In genomic region chr22:28009272-28009827, GRCh38 we compare ENCODE assay signal across 8 cellular contexts.
DNase-seq lines count a peak whose midpoint lies in the region; ATAC-seq and TF ChIP-seq lines count a peak whose summit lies in the region.

No MANE protein-coding gene starts in this region.

- DNase-seq in CMK (ENCODE audit: low read depth) (peak; percentile 59), NT2/D1 (ENCODE audit: low read depth, low spot score) (peak; percentile 51), activated T-cell treated with anti-CD3 and anti-CD28 coated beads for 4 hours (peak; percentile 66), esophagus squamous epithelium (lab: John Stamatoyannopoulos, UW) (no peak)
- DNase-seq in naive thymus-derived CD8-positive, alpha-beta T cell = peak; percentile 45 to 84 (median 67)
- peak; percentile 51 to 59 for DNase-seq in stimulated activated CD8-positive, alpha-beta memory T cell treated with anti-CD3 and anti-CD28 coated beads, Interleukin-7, amount 100 ng/mL, for 4 hours (ENCODE audit: low read depth in 2 of 2)

- peak; percentile 51 for ATAC-seq in HG02938 (IDR thresholded peaks at IDR 0.05; ENCODE audit: unreplicated experiment)
- peak; percentile 87 to 88 for ATAC-seq in naive thymus-derived CD8-positive, alpha-beta T cell
- ATAC-seq in HG03135 (IDR thresholded peaks at IDR 0.05; ENCODE audit: unreplicated experiment) = no peak

- H3K4me3 ChIP-seq in NT2/D1 (ENCODE audit: insufficient read length, low read depth) (no peak overlapping the region), esophagus squamous epithelium (no peak overlapping the region)

- H3K27me3 Mint-ChIP-seq in naive thymus-derived CD8-positive, alpha-beta T cell = no peaks in the 10 kb centered on the region

- H3K27me3 ChIP-seq in NT2/D1 (ENCODE audit: insufficient read depth, insufficient read length) (no peaks in the 10 kb centered on the region), esophagus squamous epithelium (no peaks in the 10 kb centered on the region)

- no peaks in the 10 kb centered on the region for H3K9me3 ChIP-seq in NT2/D1 (ENCODE audit: insufficient read depth, low read length)
- no peaks in the 10 kb centered on the region for H3K9me3 ChIP-seq in esophagus squamous epithelium

- TF ChIP-seq POLR2A in esophagus squamous epithelium (IDR thresholded peaks at IDR 0.05) = no peak

- POLR2A ChIA-PET in naive thymus-derived CD8-positive, alpha-beta T cell (lab: Charles Lee) = no interaction called here

- H3K36me3 Mint-ChIP-seq in naive thymus-derived CD8-positive, alpha-beta T cell = no peaks in the 10 kb centered on the region

- H3K36me3 ChIP-seq in NT2/D1 (ENCODE audit: insufficient read depth, insufficient read length, low read length) (no peaks in the 10 kb centered on the region), esophagus squamous epithelium (peaks cover 0 to 16% (median 0%) of the 10 kb centered on the region in 3 donors)

- no peaks in the 10 kb centered on the region for H3K9me3 Mint-ChIP-seq in naive thymus-derived CD8-positive, alpha-beta T cell

- no peak overlapping the region for H3K4me3 Mint-ChIP-seq in naive thymus-derived CD8-positive, alpha-beta T cell

- H3K4me1 ChIP-seq in NT2/D1 (ENCODE audit: insufficient read depth, insufficient read length) (peaks cover 3% of the 10 kb centered on the region), esophagus squamous epithelium (peaks cover 8 to 72% (median 29%) of the 10 kb centered on the region in 3 donors)

- peak overlapping the region; percentile 44 to 89 (median 62) for H3K27ac ChIP-seq in esophagus squamous epithelium

- peak; percentile 84 to 96 (median 92) for TF ChIP-seq CTCF in esophagus squamous epithelium (IDR thresholded peaks at IDR 0.05)

- WGBS in esophagus squamous epithelium, 2 donors = 11 to 19% methylated on average over 4 to 6 of the region's 14 CpGs

- intact Hi-C loops in esophagus squamous epithelium (cut with DNase I) = loop anchor here (5.0 kb wide), 1 partner anchor 117 kb away; no protein-coding TSS in a partner anchor

- no peak overlapping the region for H3K9ac ChIP-seq in NT2/D1 (ENCODE audit: insufficient read length, low read depth)

- H3K27ac Mint-ChIP-seq in naive thymus-derived CD8-positive, alpha-beta T cell = no peak overlapping the region

- H3K4me1 Mint-ChIP-seq in naive thymus-derived CD8-positive, alpha-beta T cell = no peaks in the 10 kb centered on the region
